In genomic region chr9:130846487-130847305, GRCh38 we compare ENCODE assay signal across 9 cellular contexts. TPM values are rescaled to one million over a fixed set of nuclear protein-coding genes. Genes with fewer than 3 reads are reported as not detected.
DNase-seq lines count a peak whose midpoint lies in the region; ATAC-seq, FAIRE-seq and TF ChIP-seq lines count a peak whose summit lies in the region.
"Had no signal": no experiment of that assay in that cellular context is flagged by ENCODE, and none has a peak within 500 bp of the region (broad histone marks: within the 10 kb centered on the region; RNA-seq: fewer than 3 reads in every experiment).

No MANE protein-coding gene starts in this region.

- peak overlapping the region; percentile 56 for H3K9ac ChIP-seq in mammary epithelial cell (ENCODE audit: insufficient read depth, low read length)
- H3K9ac ChIP-seq in kidney (ENCODE audit: low read length in 2 of 2) = peak overlapping the region; percentile 12 to 74

- H3K27ac ChIP-seq in mammary epithelial cell (ENCODE audit: insufficient read depth, low read depth, low read length) (peak overlapping the region; percentile 76), kidney (ENCODE audit: low read depth in 2 of 2, low read length in 2 of 2) (peak overlapping the region; percentile 90), substantia nigra (ENCODE audit: low read depth, low read length, poor library complexity, severe bottlenecking) (peak overlapping the region; percentile 73), small intestine (ENCODE audit: low read depth in 1 of 2, low read length in 1 of 2) (peak overlapping the region in 1 of 2 donors; percentile 94)

- peaks cover 35% of the 10 kb centered on the region for H3K4me1 ChIP-seq in mammary epithelial cell (ENCODE audit: insufficient read depth, low read length)
- H3K4me1 ChIP-seq in kidney (ENCODE audit: control insufficient read depth in 1 of 2, insufficient read depth in 1 of 2, low read depth in 1 of 2, low read length in 2 of 2) = peaks cover 25 to 40% of the 10 kb centered on the region in 2 donors
- H3K4me1 ChIP-seq in small intestine (ENCODE audit: control insufficient read depth in 2 of 2, insufficient read depth in 1 of 2, low read depth in 1 of 2, low read length in 1 of 2) = peaks cover 0 to 2% of the 10 kb centered on the region in 2 donors

- TF ChIP-seq CTCF in mammary epithelial cell (conservative IDR thresholded peaks at IDR 0.05 in 1 of 2, IDR thresholded peaks at IDR 0.05 in 1 of 2; ENCODE audit: extremely low read depth in 1 of 2, insufficient read depth in 1 of 2, low read depth in 1 of 2, low read length in 2 of 2) (no peak), kidney (IDR thresholded peaks at IDR 0.05; ENCODE audit: borderline replicate concordance, extremely low read depth, insufficient read depth) (no peak)

- dilution Hi-C loops in mammary epithelial cell (cut with HindIII; ENCODE audit: low sequenced_read_pairs) = no loop called here

- WGBS in mammary epithelial cell (ENCODE audit: low coverage, missing lambda C conversion rate) = 1% methylated on average over 12 of the region's 12 CpGs
- 50 to 70% (median 70%) methylated on average over 12 of the region's 12 CpGs for WGBS in small intestine, 3 donors

- peaks cover 82% of the 10 kb centered on the region for H3K79me2 ChIP-seq in mammary epithelial cell (ENCODE audit: insufficient read depth, low read length)

- intact Hi-C loops in mammary epithelial cell (cut with micrococcal nuclease) (loop anchor here (1.0 to 5.0 kb wide), 3 partner anchors 11 to 134 kb away; partner anchors contain the start of gene ABL1), kidney (cut with DNase I) (no loop called here)

- DNase-seq in HS-27A (ENCODE audit: low read depth) = peak; percentile 98
- DNase-seq in mammary epithelial cell = peak; percentile 54
- peak; percentile 79 for DNase-seq in kidney
- DNase-seq in substantia nigra (lab: John Stamatoyannopoulos, UW) = peak in 26 of 49 donors; percentile 24 to 69 (median 42)
- no peak for DNase-seq in small intestine
- no peak for DNase-seq in stimulated activated CD4-positive, alpha-beta T cell treated with anti-CD3 and anti-CD28 coated beads, Interleukin-4, amount 100 ng/mL, for 4 hours
- DNase-seq: NCI-H187 treated with DMSO at 0.1 percent for 48 hours had no signal

- no TSS peak for BruUV-seq in mammary epithelial cell (replicated peaks; lab: Mats Ljungman, UMichigan)

- H3K9me3 ChIP-seq in mammary epithelial cell (replicated peaks; ENCODE audit: insufficient read depth, low read length) (no peaks in the 10 kb centered on the region), kidney (ENCODE audit: control insufficient read depth in 1 of 2, low read length in 2 of 2) (no peaks in the 10 kb centered on the region), small intestine (ENCODE audit: control insufficient read depth, low read depth) (no peaks in the 10 kb centered on the region)

- no peak for FAIRE-seq in kidney (lab: Jason Lieb, UNC)
- FAIRE-seq in small intestine (lab: Jason Lieb, UNC) = no peak

- in situ Hi-C loops in mammary epithelial cell (cut with MboI; ENCODE audit: low sequenced_read_pairs in 2 of 2) = loop anchor here in 1 of 2 donors (5.0 kb wide), 1 partner anchor 134 kb away; no protein-coding TSS in a partner anchor

- peak overlapping the region in 2 of 3 experiments; percentile 11 to 12 for H3K4me3 ChIP-seq in mammary epithelial cell (replicated peaks in 1 of 3; ENCODE audit: insufficient read depth in 1 of 3, low read depth in 2 of 3, low read length in 3 of 3)
- H3K4me3 ChIP-seq in kidney (ENCODE audit: low read length in 2 of 2) = peak overlapping the region in 1 of 2 donors; percentile 8
- H3K4me3 ChIP-seq in small intestine (ENCODE audit: low read depth in 1 of 2, low read length in 2 of 2) = no peak overlapping the region

- H3K36me3 ChIP-seq in mammary epithelial cell (ENCODE audit: insufficient read depth, low read length) (peaks cover 2% of the 10 kb centered on the region), kidney (ENCODE audit: control insufficient read depth in 1 of 2, insufficient read depth in 2 of 2, low read length in 2 of 2) (no peaks in the 10 kb centered on the region), small intestine (ENCODE audit: control insufficient read depth in 2 of 2, insufficient read depth in 2 of 2, low read length in 2 of 2) (no peaks in the 10 kb centered on the region)

- CTCF ChIA-PET in mammary epithelial cell (lab: Charles Lee; ENCODE audit: low non-redundant PET) = interaction anchor here (1.0 kb wide), 1 partner anchor 20 kb away, joined by 5 read pairs; no protein-coding TSS in a partner anchor

- ATAC-seq in GM21367 (IDR thresholded peaks at IDR 0.05; ENCODE audit: unreplicated experiment) (no peak), GM18517 (IDR thresholded peaks at IDR 0.05; ENCODE audit: unreplicated experiment) (no peak)

- H4K20me1 ChIP-seq in mammary epithelial cell (ENCODE audit: insufficient read depth, low read length) = no peaks in the 10 kb centered on the region

- peak overlapping the region; percentile 67 for H2AFZ ChIP-seq in mammary epithelial cell (ENCODE audit: low read depth, low read length)

- H3K4me2 ChIP-seq in mammary epithelial cell (ENCODE audit: insufficient read depth, low read depth, low read length) = peak overlapping the region; percentile 80

- no peaks in the 10 kb centered on the region for H3K27me3 ChIP-seq in mammary epithelial cell (ENCODE audit: insufficient read depth, low read length)
- H3K27me3 ChIP-seq in small intestine (ENCODE audit: control insufficient read depth in 2 of 2, insufficient read depth in 2 of 2, low read length in 2 of 2) = no peaks in the 10 kb centered on the region

RNA-seq across cellular contexts. Expression of gene ABL1, which starts 11.6 kb away (rescaled TPM):
- total RNA-seq in mammary epithelial cell (10 to 100 TPM; 50.5 to 52.8 TPM), kidney (63.6 TPM)
- polyA plus RNA-seq in mammary epithelial cell (19.4 TPM), kidney (ENCODE audit: insufficient read depth, low read depth, low replicate concordance) (15.0 TPM), small intestine (10 to 100 TPM in 2 of 3 donors, 1 to 10 TPM in 1; 8.7 to 42.1 (median 14.1) TPM)
- polyA minus RNA-seq in mammary epithelial cell = 90.2 TPM

RNA-seq across cellular contexts. Expression of gene QRFP, which starts 49.9 kb away (rescaled TPM):
- total RNA-seq in mammary epithelial cell = not detected
- not detected for polyA plus RNA-seq in mammary epithelial cell
- not detected for polyA minus RNA-seq in mammary epithelial cell
- not detected for total RNA-seq in kidney
- polyA plus RNA-seq in kidney (ENCODE audit: insufficient read depth, low read depth, low replicate concordance) = not detected
- polyA plus RNA-seq in small intestine = under 1 TPM in 1 of 3 donors, not detected in 2; 0.12 TPM

Comparison
In these comparisons a context has a peak if more than half of its experiments do, and no peak if none do; other contexts are left out.
1. DNase-seq: peak in HS-27A (single experiment), mammary epithelial cell (single experiment), kidney (single experiment) and substantia nigra (26 of 49); none in small intestine (single experiment) and stimulated activated CD4-positive, alpha-beta T cell treated with anti-CD3 and anti-CD28 coated beads, Interleukin-4, amount 100 ng/mL, for 4 hours (0 of 2).
2. H3K4me3 ChIP-seq: peak in mammary epithelial cell (2 of 3); none in small intestine (0 of 2).